In genomic region chr1:61139324-61140055, GRCh38 we compare ENCODE assay signal across 11 cellular contexts. TPM values are rescaled to one million over a fixed set of nuclear protein-coding genes. Genes with fewer than 3 reads are reported as not detected.
DNase-seq lines count a peak whose midpoint lies in the region; ATAC-seq and TF ChIP-seq lines count a peak whose summit lies in the region.
"Had no signal": no experiment of that assay in that cellular context is flagged by ENCODE, and none has a peak within 500 bp of the region (broad histone marks: within the 10 kb centered on the region; RNA-seq: fewer than 3 reads in every experiment).

No MANE protein-coding gene starts in this region.

- H3K4me2 ChIP-seq in skeletal muscle satellite cell (ENCODE audit: low read length), result peak overlapping the region; percentile 73

- peaks cover 0 to 8% of the 10 kb centered on the region in 2 donors for H3K4me1 ChIP-seq in esophagus (ENCODE audit: control insufficient read depth in 2 of 2, insufficient read depth in 2 of 2, low read length in 1 of 2)
- H3K4me1 ChIP-seq in skeletal muscle satellite cell (ENCODE audit: control insufficient read depth, insufficient read depth, low read length), result peaks cover 53% of the 10 kb centered on the region

- DNase-seq in HL-60 (ENCODE audit: low read depth in 1 of 2, low spot score in 1 of 2) (peak; percentile 53 to 59), SIG-M5 (lab: John Stamatoyannopoulos, UW) (peak; percentile 21), ureter (ENCODE audit: low spot score) (no peak), Kasumi-1 (lab: John Stamatoyannopoulos, UW) (no peak)
- DNase-seq: activated gamma-delta T cell treated with Interleukin-2 at 50 U/mL for 16 hours, nephron progenitor cell had no signal

- no peaks in the 10 kb centered on the region for H3K36me3 Mint-ChIP-seq in stimulated activated memory B cell treated with anti-CD40 and anti-IgM and Interleukin-4, amounts not matched to agents 10 μg/mL and 1 μg/mL and 100 μg/mL, for 72 hours

- no peak for TF ChIP-seq CTCF in HL-60 (IDR thresholded peaks at IDR 0.05; ENCODE audit: insufficient read depth, low read length)

- no peak overlapping the region for H3K4me3 Mint-ChIP-seq in stimulated activated memory B cell treated with anti-CD40 and anti-IgM and Interleukin-4, amounts not matched to agents 10 μg/mL and 1 μg/mL and 100 μg/mL, for 72 hours
- H3K4me3 Mint-ChIP-seq: nephron progenitor cell had no signal

- 33 to 55% methylated on average over 11 of the region's 11 CpGs for WGBS in esophagus, 2 donors

- H3K9me3 ChIP-seq in esophagus (ENCODE audit: control insufficient read depth in 2 of 2, insufficient read depth in 1 of 2, low read depth in 1 of 2, low read length in 1 of 2) (no peaks in the 10 kb centered on the region), skeletal muscle satellite cell (replicated peaks; ENCODE audit: low read length) (no peaks in the 10 kb centered on the region)
- H3K9me3 ChIP-seq: heart left ventricle had no signal

- no peaks in the 10 kb centered on the region for H3K27me3 ChIP-seq in HL-60 (ENCODE audit: insufficient read depth, poor library complexity, severe bottlenecking)
- no peaks in the 10 kb centered on the region for H3K27me3 ChIP-seq in esophagus (ENCODE audit: control insufficient read depth in 1 of 2, insufficient read depth in 2 of 2, low read length in 2 of 2)
- H3K27me3 ChIP-seq in skeletal muscle satellite cell (ENCODE audit: control insufficient read depth, insufficient read depth, low read length), result no peaks in the 10 kb centered on the region
- H3K27me3 ChIP-seq: heart left ventricle had no signal

- peaks cover 12% of the 10 kb centered on the region for H3K27me3 Mint-ChIP-seq in stimulated activated memory B cell treated with anti-CD40 and anti-IgM and Interleukin-4, amounts not matched to agents 10 μg/mL and 1 μg/mL and 100 μg/mL, for 72 hours

- no peaks in the 10 kb centered on the region for H3K9me3 Mint-ChIP-seq in stimulated activated memory B cell treated with anti-CD40 and anti-IgM and Interleukin-4, amounts not matched to agents 10 μg/mL and 1 μg/mL and 100 μg/mL, for 72 hours
- H3K9me3 Mint-ChIP-seq: nephron progenitor cell had no signal

- no peak overlapping the region for H3K27ac Mint-ChIP-seq in stimulated activated memory B cell treated with anti-CD40 and anti-IgM and Interleukin-4, amounts not matched to agents 10 μg/mL and 1 μg/mL and 100 μg/mL, for 72 hours
- H3K27ac Mint-ChIP-seq: nephron progenitor cell had no signal

- H3K4me1 Mint-ChIP-seq in stimulated activated memory B cell treated with anti-CD40 and anti-IgM and Interleukin-4, amounts not matched to agents 10 μg/mL and 1 μg/mL and 100 μg/mL, for 72 hours, result no peaks in the 10 kb centered on the region

- H3K27ac ChIP-seq in HL-60 (replicated peaks) (no peak overlapping the region), esophagus (ENCODE audit: low read depth in 2 of 2, low read length in 1 of 2) (peak overlapping the region; percentile 79 to 91)

- H3K36me3 ChIP-seq in esophagus (ENCODE audit: control insufficient read depth in 2 of 2, insufficient read depth in 2 of 2, low read length in 1 of 2), result no peaks in the 10 kb centered on the region
- H3K36me3 ChIP-seq in skeletal muscle satellite cell (ENCODE audit: insufficient read depth, low read length), result no peaks in the 10 kb centered on the region
- H3K36me3 ChIP-seq: heart left ventricle had no signal

- ATAC-seq in stimulated activated memory B cell treated with anti-CD40 and anti-IgM and Interleukin-4, amounts not matched to agents 10 μg/mL and 1 μg/mL and 100 μg/mL, for 72 hours, result no peak
- no peak for ATAC-seq in HG02981 (IDR thresholded peaks at IDR 0.05; ENCODE audit: unreplicated experiment)

- peak overlapping the region; percentile 37 for H3K9ac ChIP-seq in skeletal muscle satellite cell (ENCODE audit: low read depth, low read length)

- H3K4me3 ChIP-seq in HL-60 (replicated peaks; ENCODE audit: insufficient read depth, low read length) (no peak overlapping the region), esophagus (ENCODE audit: low read depth in 1 of 2, low read length in 2 of 2) (peak overlapping the region in 1 of 2 donors; percentile 23), skeletal muscle satellite cell (ENCODE audit: low read length) (peak overlapping the region; percentile 27)
- H3K4me3 ChIP-seq: heart left ventricle had no signal

RNA-seq across cellular contexts. Expression of gene NFIA, which starts 57.1 kb away (rescaled TPM):
- polyA plus RNA-seq in esophagus, result 10 to 100 TPM in 1 of 2 donors, 1 to 10 TPM in 1; 9.0 to 11.0 TPM
- total RNA-seq in skeletal muscle satellite cell (2012; rRNA removed), result 14.2 and 15.1 TPM in 2 replicates
- total RNA-seq in ureter, result 132 TPM

Comparison
In these comparisons a context has a peak if more than half of its experiments do, and no peak if none do; other contexts are left out.
1. DNase-seq: peak in HL-60 (2 of 2) and SIG-M5 (single experiment); none in ureter (single experiment) and Kasumi-1 (0 of 2).